Comparison of ENCODE assay signal across 9 cellular contexts in the genomic region with DNA sequence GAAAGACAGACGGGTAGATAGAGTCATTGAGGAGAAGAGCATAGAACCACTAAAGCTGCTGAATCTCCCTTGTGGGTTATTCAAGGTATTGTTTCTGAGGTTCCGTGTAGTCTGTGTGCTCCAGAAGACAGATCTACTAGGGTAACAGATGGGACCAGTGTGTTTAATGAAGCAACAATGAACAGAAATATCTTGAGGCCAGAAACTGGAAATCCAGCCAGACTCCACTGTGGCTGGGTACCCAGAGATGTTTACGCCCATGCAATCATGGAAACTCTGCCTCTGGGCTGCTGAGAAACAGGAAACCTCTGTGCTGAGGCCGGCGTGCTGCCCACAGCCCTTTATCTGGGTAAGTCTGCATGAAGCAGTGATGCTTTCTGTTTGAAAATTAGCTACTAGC. TPM values are rescaled to one million over a fixed set of nuclear protein-coding genes. Genes with fewer than 3 reads are reported as not detected.
DNase-seq lines count a peak whose midpoint lies in the region; ATAC-seq, FAIRE-seq and TF ChIP-seq lines count a peak whose summit lies in the region.
"Had no signal": no experiment of that assay in that cellular context is flagged by ENCODE, and none has a peak within 500 bp of the region (broad histone marks: within the 10 kb centered on the region; RNA-seq: fewer than 3 reads in every experiment).

No MANE protein-coding gene starts in this region.

- H3K9me3 ChIP-seq in Loucy (ENCODE audit: insufficient read depth, low read depth, low read length) (no peaks in the 10 kb centered on the region), fibroblast of lung (ENCODE audit: control insufficient read depth, insufficient read depth, low read depth, low read length) (no peaks in the 10 kb centered on the region), Caco-2 (no peaks in the 10 kb centered on the region)

- CTCF ChIA-PET in Caco-2 (lab: Charles Lee), result interaction anchor here (0.9 kb wide), 1 partner anchor 11 kb away, joined by 3 read pairs; no protein-coding TSS in a partner anchor

- H3F3A ChIP-seq in Loucy (ENCODE audit: low read depth), result no peaks in the 10 kb centered on the region

- POLR2A ChIA-PET in Caco-2 (lab: Charles Lee), result no interaction called here

- no TSS peak for BruUV-seq in Caco-2 (replicated peaks; lab: Mats Ljungman, UMichigan)

- no peak overlapping the region for H3K27ac ChIP-seq in fibroblast of lung (ENCODE audit: insufficient read depth, low read length)

- peaks cover 14% of the 10 kb centered on the region for H3K27me3 Mint-ChIP-seq in Caco-2 (ENCODE audit: insufficient read depth, unreplicated experiment)

- peak overlapping the region; percentile 22 for H3K4me3 ChIP-seq in Loucy (ENCODE audit: low read length, poor library complexity, severe bottlenecking)
- H3K4me3 ChIP-seq in fibroblast of lung (replicated peaks in 1 of 4; ENCODE audit: control extremely low read depth in 1 of 4, insufficient read depth in 1 of 4, low read depth in 3 of 4, low read length in 4 of 4), result no peak overlapping the region
- H3K4me3 ChIP-seq in Caco-2 (ENCODE audit: low read depth, low read length), result no peak overlapping the region

- H3K36me3 ChIP-seq in Loucy (ENCODE audit: insufficient read depth, low read length) (no peaks in the 10 kb centered on the region), fibroblast of lung (ENCODE audit: control insufficient read depth, insufficient read depth, low read length) (no peaks in the 10 kb centered on the region), Caco-2 (ENCODE audit: control insufficient read depth, insufficient read depth, low read length) (no peaks in the 10 kb centered on the region)

- H3K4me1 ChIP-seq in Loucy (ENCODE audit: insufficient read depth, low read length, poor library complexity, severe bottlenecking) (peaks cover 16% of the 10 kb centered on the region), fibroblast of lung (ENCODE audit: control insufficient read depth, extremely low read depth, insufficient read depth, low read length) (no peaks in the 10 kb centered on the region), Caco-2 (no peaks in the 10 kb centered on the region)

- H2AFZ ChIP-seq in Loucy (ENCODE audit: low read length) (peak overlapping the region; percentile 14; the same call in 1 of the 2 replicates), fibroblast of lung (ENCODE audit: low read length) (peak overlapping the region; percentile 35)

- intact Hi-C loops in Caco-2 (cut with micrococcal nuclease; ENCODE audit: unreplicated experiment), result no loop called here

- H3K27me3 ChIP-seq in Loucy (ENCODE audit: insufficient read depth, low read length, poor library complexity, severe bottlenecking) (no peaks in the 10 kb centered on the region), fibroblast of lung (ENCODE audit: control insufficient read depth, insufficient read depth, low read length) (peaks cover 7% of the 10 kb centered on the region), Caco-2 (replicated peaks; ENCODE audit: control insufficient read depth, insufficient read depth, low read length) (no peaks in the 10 kb centered on the region; the same call in 1 of the 2 replicates)

- H3K9me3 Mint-ChIP-seq in Caco-2 (ENCODE audit: unreplicated experiment), result no peaks in the 10 kb centered on the region

- no peaks in the 10 kb centered on the region for H3K4me1 Mint-ChIP-seq in Caco-2 (ENCODE audit: low read depth, unreplicated experiment)

- TF ChIP-seq CTCF in Loucy (conservative IDR thresholded peaks at IDR 0.05; ENCODE audit: low read length), result no peak
- no peak for TF ChIP-seq CTCF in fibroblast of lung (conservative IDR thresholded peaks at IDR 0.05 in 1 of 2, IDR thresholded peaks at IDR 0.05 in 1 of 2; ENCODE audit: low read depth in 1 of 2, low read length in 2 of 2)
- no peak for TF ChIP-seq CTCF in Caco-2 (IDR thresholded peaks at IDR 0.05; ENCODE audit: insufficient read depth in 1 of 2, low read depth in 1 of 2, low read length in 1 of 2, severe bottlenecking in 1 of 2, unreplicated experiment in 1 of 2)

- peak overlapping the region; percentile 48 for H3K4me2 ChIP-seq in Loucy (ENCODE audit: low read depth, low read length, poor library complexity, severe bottlenecking)
- no peak overlapping the region for H3K4me2 ChIP-seq in fibroblast of lung (ENCODE audit: extremely low read depth, insufficient read depth, low read length)

- no peaks in the 10 kb centered on the region for H4K20me1 ChIP-seq in Loucy (ENCODE audit: insufficient read depth, low read length, poor library complexity, severe bottlenecking)
- H4K20me1 ChIP-seq in fibroblast of lung (ENCODE audit: control insufficient read depth, extremely low read depth, insufficient read depth, low read length), result no peaks in the 10 kb centered on the region

- H3K79me2 ChIP-seq in Loucy (ENCODE audit: insufficient read depth, low read length) (no peaks in the 10 kb centered on the region), fibroblast of lung (ENCODE audit: control insufficient read depth, insufficient read depth, low read length) (no peaks in the 10 kb centered on the region)

- no peak for FAIRE-seq in H54 (lab: Jason Lieb, UNC)

- H3K9ac ChIP-seq in Loucy (ENCODE audit: low read depth, low read length, poor library complexity, severe bottlenecking) (no peak overlapping the region), fibroblast of lung (ENCODE audit: insufficient read depth, low read length) (no peak overlapping the region)

- no peaks in the 10 kb centered on the region for H3K36me3 Mint-ChIP-seq in Caco-2 (ENCODE audit: insufficient read depth, unreplicated experiment)

- H3K4me3 Mint-ChIP-seq in Caco-2 (ENCODE audit: unreplicated experiment), result no peak overlapping the region

- peak in 2 of 3 experiments; percentile 24 to 36 for DNase-seq in activated CD8-positive, alpha-beta memory T cell treated with anti-CD3 and anti-CD28 coated beads for 48 hours (ENCODE audit: low read depth in 2 of 3, low spot score in 2 of 3)
- DNase-seq in fibroblast of lung (ENCODE audit: low read depth in 2 of 2), result peak in 1 of 2 donors; percentile 59
- peak; percentile 16 for DNase-seq in stimulated activated CD8-positive, alpha-beta memory T cell treated with anti-CD3 and anti-CD28 coated beads, Interleukin-15, amount 100 ng/mL, for 1 hour (ENCODE audit: low read depth)
- DNase-seq in H54 (ENCODE audit: insufficient read length, low spot score), result no peak
- no peak for DNase-seq in NCI-H2227 (lab: John Stamatoyannopoulos, UW; ENCODE audit: unreplicated experiment)
- no peak for DNase-seq in Caco-2

- ATAC-seq in HG02981 (IDR thresholded peaks at IDR 0.05; ENCODE audit: unreplicated experiment), result no peak

- H3K9me2 ChIP-seq in Loucy (replicated peaks; ENCODE audit: low read depth, low read length), result no peaks in the 10 kb centered on the region

- TF ChIP-seq POLR2A in H54 (IDR thresholded peaks at IDR 0.05; ENCODE audit: low read depth, low read length), result no peak

- H3K27ac Mint-ChIP-seq in Caco-2 (ENCODE audit: unreplicated experiment), result no peak overlapping the region

RNA-seq across cellular contexts. Expression of a gene that starts 8.3 kb away (rescaled TPM):
- not detected in 2 replicates for total RNA-seq in fibroblast of lung
- polyA plus RNA-seq in fibroblast of lung, result 0.01 TPM in 1 of 2 replicates, not detected in the other
- not detected in 2 replicates for polyA plus RNA-seq in fibroblast of lung (2012)
- not detected in 2 replicates for polyA minus RNA-seq in fibroblast of lung (ENCODE audit: low replicate concordance)
- total RNA-seq in Caco-2 (2022), result not detected in 2 replicates
- total RNA-seq: T-helper 2 cell treated with Interferon-gamma antibody and Interleukin-4, amounts not matched to agents 100 ng/mL and 5 ng/mL, for 36 hours had no signal

RNA-seq across cellular contexts. Expression of a gene that starts 14.0 kb away (rescaled TPM):
- total RNA-seq in fibroblast of lung (47.0 and 95.3 TPM in 2 replicates), Caco-2 (2022) (81.4 and 88.1 TPM in 2 replicates)
- 214 and 236 TPM in 2 replicates for polyA plus RNA-seq in fibroblast of lung
- 108 and 115 TPM in 2 replicates for polyA plus RNA-seq in fibroblast of lung (2012)
- polyA minus RNA-seq in fibroblast of lung (ENCODE audit: low replicate concordance), result 204 and 217 TPM in 2 replicates

RNA-seq across cellular contexts. Expression of a gene that starts 55.4 kb away (rescaled TPM):
- 0.26 and 1.2 TPM in 2 replicates for total RNA-seq in fibroblast of lung
- 0.52 and 1.4 TPM in 2 replicates for polyA plus RNA-seq in fibroblast of lung
- 0.26 and 1.2 TPM in 2 replicates for polyA plus RNA-seq in fibroblast of lung (2012)
- not detected in 2 replicates for polyA minus RNA-seq in fibroblast of lung (ENCODE audit: low replicate concordance)
- total RNA-seq in Caco-2 (2022), result 6.8 and 9.8 TPM in 2 replicates

Comparison
In these comparisons a context has a peak if more than half of its experiments do, and no peak if none do; other contexts are left out.
1. DNase-seq: peak in activated CD8-positive, alpha-beta memory T cell treated with anti-CD3 and anti-CD28 coated beads for 48 hours (2 of 3) and stimulated activated CD8-positive, alpha-beta memory T cell treated with anti-CD3 and anti-CD28 coated beads, Interleukin-15, amount 100 ng/mL, for 1 hour (single experiment); none in H54 (single experiment), NCI-H2227 (single experiment) and Caco-2 (0 of 2).